In genomic region chr22:39628563-39629080, GRCh38 we compare ENCODE assay signal across 26 cellular contexts. TPM values are rescaled to one million over a fixed set of nuclear protein-coding genes. Genes with fewer than 3 reads are reported as not detected.
"Had no signal": no experiment of that assay in that cellular context is flagged by ENCODE, and none has a peak within 500 bp of the region (broad histone marks: within the 10 kb centered on the region; RNA-seq: fewer than 3 reads in every experiment).

No MANE protein-coding gene starts in this region.

- H3K4me3 Mint-ChIP-seq: activated CD4-positive, alpha-beta memory T cell treated with anti-CD3 and anti-CD28 coated beads, Interleukin-2, amount 10 ng/mL, durations not matched to agents 7 days and 5 days; activated naive CD4-positive, alpha-beta T cell treated with anti-CD3 and anti-CD28 coated beads, Interleukin-2, amount 10 ng/mL, durations not matched to agents 7 days and 5 days; activated naive CD8-positive, alpha-beta T cell treated with anti-CD3 and anti-CD28 coated beads for 36 hours; activated T-cell treated with anti-CD3 and anti-CD28 coated beads, Interleukin-2, amount 50 U/mL, for 72 hours; central memory CD8-positive, alpha-beta T cell had no signal

- H3K9me3 Mint-ChIP-seq: activated CD4-positive, alpha-beta memory T cell treated with anti-CD3 and anti-CD28 coated beads, Interleukin-2, amount 10 ng/mL, durations not matched to agents 7 days and 5 days; activated naive CD4-positive, alpha-beta T cell treated with anti-CD3 and anti-CD28 coated beads, Interleukin-2, amount 10 ng/mL, durations not matched to agents 7 days and 5 days; activated naive CD8-positive, alpha-beta T cell treated with anti-CD3 and anti-CD28 coated beads for 36 hours; activated T-cell treated with anti-CD3 and anti-CD28 coated beads, Interleukin-2, amount 50 U/mL, for 72 hours; central memory CD8-positive, alpha-beta T cell had no signal

- H3K36me3 ChIP-seq: ascending aorta, cardiac muscle cell, WERI-Rb-1 had no signal

- H3K4me3 ChIP-seq: ascending aorta, cardiac muscle cell, K562 had no signal

- H3K4me1 ChIP-seq: ascending aorta had no signal

- H3K27me3 ChIP-seq: ascending aorta, cardiac muscle cell had no signal

- DNase-seq: activated CD4-positive, alpha-beta memory T cell treated with anti-CD3 and anti-CD28 coated beads, Interleukin-2, amount 10 ng/mL, durations not matched to agents 7 days and 5 days; activated CD4-positive, alpha-beta T cell treated with anti-CD3 and anti-CD28 coated beads for 1 hour; activated CD4-positive, alpha-beta T cell treated with anti-CD3 and anti-CD28 coated beads for 48 hours; activated CD4-positive, CD25-positive, alpha-beta regulatory T cell; activated CD8-positive, alpha-beta memory T cell treated with anti-CD3 and anti-CD28 coated beads for 24 hours; activated gamma-delta T cell treated with Interleukin-2 at 50 U/mL for 16 hours; activated naive CD4-positive, alpha-beta T cell treated with anti-CD3 and anti-CD28 coated beads, Interleukin-2, amount 10 ng/mL, durations not matched to agents 7 days and 5 days; activated naive CD8-positive, alpha-beta T cell treated with anti-CD3 and anti-CD28 coated beads for 36 hours; activated T-cell treated with anti-CD3 and anti-CD28 coated beads, Interleukin-2, amount 50 U/mL, for 1 hour; activated T-cell treated with anti-CD3 and anti-CD28 coated beads, Interleukin-2, amount 50 U/mL, for 72 hours; amniotic stem cell; NCI-H1092 treated with DMSO at 0.1 percent for 48 hours; NCI-H1417; NCI-H187 treated with DMSO at 0.1 percent for 48 hours; NCI-H2081 treated with DMSO at 0.1 percent for 48 hours; NCI-H345; NCI-H524 treated with DMSO at 0.1 percent for 48 hours; PC-3; Right ventricle myocardium superior; T1000 had no signal

- ATAC-seq: activated T-cell treated with anti-CD3 and anti-CD28 coated beads, Interleukin-2, amount 50 U/mL, for 72 hours; K562; PC-3 had no signal

- H3K27ac ChIP-seq: ascending aorta, cardiac muscle cell, RWPE1, WERI-Rb-1 had no signal

- H3K36me3 Mint-ChIP-seq: activated naive CD4-positive, alpha-beta T cell treated with anti-CD3 and anti-CD28 coated beads, Interleukin-2, amount 10 ng/mL, durations not matched to agents 7 days and 5 days; activated naive CD8-positive, alpha-beta T cell treated with anti-CD3 and anti-CD28 coated beads for 36 hours had no signal

- H3K9me3 ChIP-seq: ascending aorta had no signal

- H3K27ac Mint-ChIP-seq: activated CD4-positive, alpha-beta memory T cell treated with anti-CD3 and anti-CD28 coated beads, Interleukin-2, amount 10 ng/mL, durations not matched to agents 7 days and 5 days; activated naive CD4-positive, alpha-beta T cell treated with anti-CD3 and anti-CD28 coated beads, Interleukin-2, amount 10 ng/mL, durations not matched to agents 7 days and 5 days; activated naive CD8-positive, alpha-beta T cell treated with anti-CD3 and anti-CD28 coated beads for 36 hours; activated T-cell treated with anti-CD3 and anti-CD28 coated beads, Interleukin-2, amount 50 U/mL, for 72 hours had no signal

RNA-seq across cellular contexts. Expression of gene CACNA1I, which starts 58.1 kb away (rescaled TPM):
- total RNA-seq: ascending aorta, PC-3 had no signal
